In genomic region chr6:130018292-130018829, GRCh38 we compare ENCODE assay signal across 8 cellular contexts. TPM values are rescaled to one million over a fixed set of nuclear protein-coding genes. Genes with fewer than 3 reads are reported as not detected.
DNase-seq lines count a peak whose midpoint lies in the region; ATAC-seq and TF ChIP-seq lines count a peak whose summit lies in the region.

Gene L3MBTL3 (plus strand): TSS chr6:130018581. CDS start chr6:130042700, 24,119 bp downstream.

- peaks cover 16% of the 10 kb centered on the region for H3K4me1 Mint-ChIP-seq in activated T-cell treated with anti-CD3 and anti-CD28 coated beads, Interleukin-2, amount 50 U/mL, for 4 hours (ENCODE audit: low read depth)

- no peaks in the 10 kb centered on the region for H3K9me3 ChIP-seq in HUES48 (ENCODE audit: control insufficient read depth, insufficient read depth, low read length)
- no peaks in the 10 kb centered on the region for H3K9me3 ChIP-seq in PC-3 (ENCODE audit: low read length)
- no peaks in the 10 kb centered on the region for H3K9me3 ChIP-seq in esophagus muscularis mucosa
- no peaks in the 10 kb centered on the region for H3K9me3 ChIP-seq in muscle layer of colon (ENCODE audit: low read length)

- H3K9me3 Mint-ChIP-seq in activated T-cell treated with anti-CD3 and anti-CD28 coated beads, Interleukin-2, amount 50 U/mL, for 4 hours = no peaks in the 10 kb centered on the region

- no peaks in the 10 kb centered on the region for H3K27me3 Mint-ChIP-seq in activated T-cell treated with anti-CD3 and anti-CD28 coated beads, Interleukin-2, amount 50 U/mL, for 4 hours (ENCODE audit: low read depth)

- no peaks in the 10 kb centered on the region for H3K79me2 ChIP-seq in PC-3 (ENCODE audit: low read length)

- TF ChIP-seq CTCF in PC-3 (conservative IDR thresholded peaks at IDR 0.05; ENCODE audit: low read depth, low read length) (no peak), esophagus muscularis mucosa (IDR thresholded peaks at IDR 0.05) (peak in 1 of 3 experiments; percentile 3)

- H3K4me3 Mint-ChIP-seq in activated T-cell treated with anti-CD3 and anti-CD28 coated beads, Interleukin-2, amount 50 U/mL, for 4 hours = peak within 1 kb of the TSS; percentile 100

- peak within 1 kb of the TSS; percentile 99 for H2AFZ ChIP-seq in PC-3 (ENCODE audit: low read length)

- H3K4me1 ChIP-seq in HUES48 (ENCODE audit: control insufficient read depth, insufficient read depth, low read length) = peaks cover 9% of the 10 kb centered on the region; the same call in 1 of the 2 replicates
- H3K4me1 ChIP-seq in PC-3 (ENCODE audit: insufficient read depth, low read length) = no peaks in the 10 kb centered on the region; the same call in 1 of the 2 replicates
- peaks cover 0 to 10% (median 7%) of the 10 kb centered on the region in 4 donors for H3K4me1 ChIP-seq in esophagus muscularis mucosa
- H3K4me1 ChIP-seq in muscle layer of colon (ENCODE audit: insufficient read depth, low read length) = peaks cover 4% of the 10 kb centered on the region

- DNase-seq in COLO668 (lab: John Stamatoyannopoulos, UW; ENCODE audit: unreplicated experiment) = peak; percentile 83
- peak; percentile 74 for DNase-seq in PC-3
- peak; percentile 86 for DNase-seq in activated T-cell treated with anti-CD3 and anti-CD28 coated beads, Interleukin-2, amount 50 U/mL, for 4 hours
- DNase-seq in esophagus muscularis mucosa (ENCODE audit: extremely low spot score) = peak; percentile 94
- peak; percentile 71 to 77 for DNase-seq in stimulated activated CD8-positive, alpha-beta memory T cell treated with anti-CD3 and anti-CD28 coated beads, Interleukin-4, amount 100 ng/mL, for 4 hours (ENCODE audit: low read depth in 2 of 2, low spot score in 1 of 2)

- no peak for TF ChIP-seq EP300 in esophagus muscularis mucosa (IDR thresholded peaks at IDR 0.05)

- peak within 1 kb of the TSS; percentile 88 for H3K4me2 ChIP-seq in PC-3 (ENCODE audit: low read length)

- CTCF ChIA-PET in PC-3 (lab: Charles Lee) = no interaction called here

- H3K9me2 ChIP-seq in PC-3 (replicated peaks; ENCODE audit: low read length) = no peaks in the 10 kb centered on the region

- H3K36me3 ChIP-seq in HUES48 (ENCODE audit: control insufficient read depth, insufficient read depth, low read length) (no peaks in the 10 kb centered on the region), PC-3 (ENCODE audit: low read depth, low read length) (no peaks in the 10 kb centered on the region), esophagus muscularis mucosa (no peaks in the 10 kb centered on the region), muscle layer of colon (ENCODE audit: insufficient read depth, low read length) (no peaks in the 10 kb centered on the region)

- peaks cover 7% of the 10 kb centered on the region for H3K36me3 Mint-ChIP-seq in activated T-cell treated with anti-CD3 and anti-CD28 coated beads, Interleukin-2, amount 50 U/mL, for 4 hours (ENCODE audit: insufficient read depth)

- H4K20me1 ChIP-seq in PC-3 (ENCODE audit: low read length) = no peaks in the 10 kb centered on the region

- POLR2A ChIA-PET in PC-3 (lab: Charles Lee; ENCODE audit: unreplicated experiment) = no interaction called here

- BruUV-seq in PC-3 (replicated peaks; lab: Mats Ljungman, UMichigan) = TSS peak; percentile 39

- TF ChIP-seq POLR2A in esophagus muscularis mucosa (IDR thresholded peaks at IDR 0.05; ENCODE audit: low read depth) = no peak

- WGBS in esophagus muscularis mucosa = 3% methylated on average over 12 of the region's 29 CpGs

- H3K9ac ChIP-seq in HUES48 (ENCODE audit: low read depth, low read length) (peak within 1 kb of the TSS; percentile 55), PC-3 (ENCODE audit: low read length) (peak within 1 kb of the TSS; percentile 29; the same call in 1 of the 2 replicates), muscle layer of colon (ENCODE audit: low read length) (peak within 1 kb of the TSS; percentile 86)

- H3K4me3 ChIP-seq in HUES48 (ENCODE audit: low read depth, low read length) = peak within 1 kb of the TSS; percentile 92
- peak within 1 kb of the TSS; percentile 90 for H3K4me3 ChIP-seq in PC-3 (ENCODE audit: low read length)
- H3K4me3 ChIP-seq in esophagus muscularis mucosa = peak within 1 kb of the TSS; percentile 68 to 93 (median 84)
- H3K4me3 ChIP-seq in muscle layer of colon (ENCODE audit: low read depth in 1 of 2, low read length in 2 of 2) = peak within 1 kb of the TSS; percentile 71 to 99

- H3K27me3 ChIP-seq in HUES48 (ENCODE audit: control insufficient read depth, insufficient read depth, low read length) = peaks cover 12% of the 10 kb centered on the region
- H3K27me3 ChIP-seq in PC-3 (ENCODE audit: low read length) = no peaks in the 10 kb centered on the region
- no peaks in the 10 kb centered on the region for H3K27me3 ChIP-seq in esophagus muscularis mucosa
- no peaks in the 10 kb centered on the region for H3K27me3 ChIP-seq in muscle layer of colon (ENCODE audit: control insufficient read depth in 1 of 2, insufficient read depth in 2 of 2, low read length in 2 of 2)

- no peaks in the 10 kb centered on the region for H3F3A ChIP-seq in PC-3 (ENCODE audit: low read length, unreplicated experiment)

- H3K27ac ChIP-seq in HUES48 (ENCODE audit: low read depth, low read length) (peak within 1 kb of the TSS; percentile 22), PC-3 (ENCODE audit: low read length) (no peak within 1 kb of the TSS), esophagus muscularis mucosa (replicated peaks in 1 of 4) (peak within 1 kb of the TSS; percentile 69 to 81 (median 78)), muscle layer of colon (ENCODE audit: low read depth, low read length) (peak within 1 kb of the TSS; percentile 36)

- intact Hi-C loops in PC-3 (cut with micrococcal nuclease) = loop anchor here (2.0 kb wide), 2 partner anchors 80 to 270 kb away; no protein-coding TSS in a partner anchor
- intact Hi-C loops in esophagus muscularis mucosa (cut with DNase I) = loop anchor here (5.0 kb wide), 1 partner anchor 126 kb away; no protein-coding TSS in a partner anchor

- ATAC-seq in GM21423 (IDR thresholded peaks at IDR 0.05; ENCODE audit: unreplicated experiment) = peak; percentile 70
- peak; percentile 79 for ATAC-seq in PC-3
- peak; percentile 79 for ATAC-seq in activated T-cell treated with anti-CD3 and anti-CD28 coated beads, Interleukin-2, amount 50 U/mL, for 4 hours

RNA-seq across cellular contexts. Expression of gene L3MBTL3, which starts in this region (rescaled TPM):
- total RNA-seq in PC-3 (2014; rRNA removed) (3.0 and 3.1 TPM in 2 replicates), esophagus muscularis mucosa (1 to 10 TPM; 3.1 to 6.7 (median 3.6) TPM)
- total RNA-seq in activated T-cell treated with anti-CD3 and anti-CD28 coated beads, Interleukin-2, amount 50 U/mL, for 4 hours = 10 to 100 TPM; 10.0 to 13.5 (median 11.8) TPM

Comparison
In these comparisons a context has a peak if more than half of its experiments do, and no peak if none do; other contexts are left out.
1. H3K9ac ChIP-seq: peak in every context shown above with its lines; median percentile 86 in muscle layer of colon; 55 in HUES48; 29 in PC-3.